In the genomic region with DNA sequence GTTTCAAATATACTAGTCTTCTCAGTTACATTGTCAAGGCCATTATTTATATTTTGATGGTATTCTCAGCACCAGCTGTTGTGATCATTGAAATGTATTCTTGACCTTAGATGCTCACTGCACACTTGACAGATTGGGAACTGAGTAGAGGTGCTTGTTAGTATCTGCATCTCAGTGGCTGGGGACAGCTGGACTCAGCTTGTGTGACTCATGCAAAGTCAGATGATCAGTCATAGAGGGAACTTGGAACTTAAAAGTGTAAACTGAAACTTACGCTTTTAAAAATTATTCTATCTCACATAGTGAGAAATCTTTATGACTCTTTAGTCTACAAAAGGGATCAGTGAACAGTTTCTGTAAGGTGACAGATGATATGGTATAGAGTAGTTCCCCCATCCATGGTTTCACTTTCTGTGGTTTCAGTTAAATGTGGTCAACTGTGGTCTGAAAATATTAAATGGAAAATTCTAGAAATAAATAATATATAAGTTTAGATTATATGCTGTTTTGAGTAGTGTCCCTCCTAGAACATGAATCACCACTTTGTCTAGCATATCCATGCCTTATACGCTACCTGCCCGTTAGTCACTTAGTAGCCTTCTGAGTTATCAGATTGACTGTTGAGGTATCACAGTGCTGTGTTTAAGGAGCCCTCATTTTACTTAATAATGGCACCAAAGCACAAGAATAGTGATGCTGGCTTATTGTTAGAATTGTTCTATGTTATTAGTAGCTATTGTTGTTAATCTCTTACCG, we compare ENCODE assay signal across 8 cellular contexts.
DNase-seq lines count a peak whose midpoint lies in the region; ATAC-seq and TF ChIP-seq lines count a peak whose summit lies in the region.
"Not testable (repeated sequence)": the region's sequence is repeated elsewhere in the genome, so short reads cannot be mapped to it uniquely, and the experiment has no call there.

No MANE protein-coding gene starts in this region.

- not testable (repeated sequence) for H3K27ac Mint-ChIP-seq in activated B cell treated with CpG ODN at 0.5 μM for 24 hours; natural killer cell treated with Interleukin-12 subunit alpha and Interleukin-12 subunit beta and Interleukin-15 and Interleukin-18, amount 100 ng/mL, for 72 hours

- CTCF ChIA-PET in activated B cell treated with CpG ODN at 0.5 μM for 24 hours (lab: Charles Lee), result not testable (repeated sequence)

- TF ChIP-seq CTCF in activated B cell treated with CpG ODN at 0.5 μM for 24 hours (IDR thresholded peaks at IDR 0.05), result not testable (repeated sequence)

- peak; percentile 96 for ATAC-seq in GM18520 (IDR thresholded peaks at IDR 0.05; ENCODE audit: unreplicated experiment)
- ATAC-seq in GM19372 (IDR thresholded peaks at IDR 0.05; ENCODE audit: low read depth, unreplicated experiment), result peak; percentile 97
- ATAC-seq in GM21526 (IDR thresholded peaks at IDR 0.05; ENCODE audit: low FRiP score, unreplicated experiment), result peak; percentile 95
- ATAC-seq in HG02759 (IDR thresholded peaks at IDR 0.05; ENCODE audit: unreplicated experiment), result peak; percentile 96
- ATAC-seq in HG03060 (IDR thresholded peaks at IDR 0.05; ENCODE audit: low read depth, unreplicated experiment), result peak; percentile 95
- peak; percentile 97 for ATAC-seq in HG03432 (IDR thresholded peaks at IDR 0.05; ENCODE audit: unreplicated experiment)
- peak; percentile 87 for ATAC-seq in activated B cell treated with CpG ODN at 0.5 μM for 24 hours (ENCODE audit: low read depth)
- peak; percentile 53 to 91 for ATAC-seq in natural killer cell treated with Interleukin-12 subunit alpha and Interleukin-12 subunit beta and Interleukin-15 and Interleukin-18, amount 100 ng/mL, for 72 hours

- H3K36me3 Mint-ChIP-seq in activated B cell treated with CpG ODN at 0.5 μM for 24 hours (ENCODE audit: low read depth); natural killer cell treated with Interleukin-12 subunit alpha and Interleukin-12 subunit beta and Interleukin-15 and Interleukin-18, amount 100 ng/mL, for 72 hours: not testable (repeated sequence)

- H3K27me3 Mint-ChIP-seq in activated B cell treated with CpG ODN at 0.5 μM for 24 hours; natural killer cell treated with Interleukin-12 subunit alpha and Interleukin-12 subunit beta and Interleukin-15 and Interleukin-18, amount 100 ng/mL, for 72 hours: not testable (repeated sequence)

- intact Hi-C loops in activated B cell treated with CpG ODN at 0.5 μM for 24 hours (cut with micrococcal nuclease), result not testable (repeated sequence)

- H3K4me3 Mint-ChIP-seq in activated B cell treated with CpG ODN at 0.5 μM for 24 hours; natural killer cell treated with Interleukin-12 subunit alpha and Interleukin-12 subunit beta and Interleukin-15 and Interleukin-18, amount 100 ng/mL, for 72 hours: not testable (repeated sequence)

- H3K9me3 Mint-ChIP-seq in activated B cell treated with CpG ODN at 0.5 μM for 24 hours; natural killer cell treated with Interleukin-12 subunit alpha and Interleukin-12 subunit beta and Interleukin-15 and Interleukin-18, amount 100 ng/mL, for 72 hours: not testable (repeated sequence)

- not testable (repeated sequence) for DNase-seq in activated B cell treated with CpG ODN at 0.5 μM for 24 hours; natural killer cell treated with Interleukin-12 subunit alpha and Interleukin-12 subunit beta and Interleukin-15 and Interleukin-18, amount 100 ng/mL, for 72 hours (ENCODE audit: low spot score)

- H3K4me1 Mint-ChIP-seq in activated B cell treated with CpG ODN at 0.5 μM for 24 hours; natural killer cell treated with Interleukin-12 subunit alpha and Interleukin-12 subunit beta and Interleukin-15 and Interleukin-18, amount 100 ng/mL, for 72 hours (ENCODE audit: low read depth in 2 of 2): not testable (repeated sequence)

- POLR2A ChIA-PET in activated B cell treated with CpG ODN at 0.5 μM for 24 hours (lab: Charles Lee), result not testable (repeated sequence)
